2 cellular contexts compared by ENCODE assay signal in genomic region chr16:77186298-77186697, GRCh38. TPM values are rescaled to one million over a fixed set of nuclear protein-coding genes. Genes with fewer than 3 reads are reported as not detected.
"Had no signal": no experiment of that assay in that cellular context is flagged by ENCODE, and none has a peak within 500 bp of the region (broad histone marks: within the 10 kb centered on the region; RNA-seq: fewer than 3 reads in every experiment).

No MANE protein-coding gene starts in this region.

RNA-seq across cellular contexts. Expression of gene SYCE1L, which starts 12.9 kb away (rescaled TPM):
- total RNA-seq: ascending aorta, bronchial epithelial cell had no signal
